17 cellular contexts compared by ENCODE assay signal in the genomic region with DNA sequence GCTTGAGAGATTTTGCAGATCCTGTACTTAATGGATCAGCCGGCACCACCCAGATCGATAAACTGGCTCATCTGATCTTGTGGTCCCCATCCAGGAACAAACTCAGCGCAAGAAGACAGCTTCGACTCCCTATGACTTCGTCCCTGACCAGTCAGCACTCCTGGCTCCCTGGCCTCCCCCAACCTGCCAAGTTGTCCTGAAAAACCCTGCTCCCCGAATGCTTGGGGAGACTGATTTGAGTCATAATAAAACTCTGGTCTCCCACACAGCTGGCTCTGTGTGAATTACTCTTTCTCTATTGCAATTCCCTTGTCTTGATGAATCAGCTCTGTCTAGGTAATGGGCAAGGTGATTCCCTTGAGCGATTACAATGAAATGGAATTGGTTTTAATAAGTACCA.
DNase-seq lines count a peak whose midpoint lies in the region; TF ChIP-seq lines count a peak whose summit lies in the region.
"Had no signal": no experiment of that assay in that cellular context is flagged by ENCODE, and none has a peak within 500 bp of the region (broad histone marks: within the 10 kb centered on the region; RNA-seq: fewer than 3 reads in every experiment).

No MANE protein-coding gene starts in this region.

- DNase-seq in activated CD4-positive, alpha-beta T cell treated with anti-CD3 and anti-CD28 coated beads for 48 hours = peak; percentile 42
- no peak for DNase-seq in activated CD4-positive, alpha-beta T cell treated with anti-CD3 and anti-CD28 coated beads, Interleukin-2, amount 50 U/mL, for 1 hour
- DNase-seq in activated T-cell treated with anti-CD3 and anti-CD28 coated beads, Interleukin-2, amount 50 U/mL, for 48 hours = peak; percentile 52 to 56
- no peak for DNase-seq in NCI-H2227 treated with DMSO at 0.1 percent for 48 hours (lab: John Stamatoyannopoulos, UW)
- no peak for DNase-seq in C1 segment of cervical spinal cord (lab: John Stamatoyannopoulos, UW)
- no peak for DNase-seq in 8988T
- DNase-seq: aorta, cerebellar nuclear complex, heart left ventricle, NCI-H1436 treated with DMSO at 0.1 percent for 48 hours, NCI-H345, ovary, sigmoid colon had no signal

- H3K27ac ChIP-seq in neutrophil = peak overlapping the region; percentile 32
- H3K27ac ChIP-seq: C4-2B, ovary, sigmoid colon had no signal

- no peak for TF ChIP-seq CTCF in neutrophil (IDR thresholded peaks at IDR 0.05)

- no peaks in the 10 kb centered on the region for H3K36me3 ChIP-seq in neutrophil
- H3K36me3 ChIP-seq: heart left ventricle, ovary, sigmoid colon had no signal

- no peaks in the 10 kb centered on the region for H3K27me3 ChIP-seq in neutrophil
- H3K27me3 ChIP-seq: heart left ventricle, ovary, sigmoid colon had no signal

- H3K9me3 ChIP-seq in neutrophil = no peaks in the 10 kb centered on the region
- H3K9me3 ChIP-seq: heart left ventricle, ovary, sigmoid colon had no signal

- peaks cover 19 to 73% of the 10 kb centered on the region in 2 experiments for H3K4me1 ChIP-seq in neutrophil (ENCODE audit: control insufficient read depth in 1 of 2, insufficient read depth in 1 of 2, low read depth in 1 of 2, low read length in 1 of 2)
- H3K4me1 ChIP-seq: sigmoid colon had no signal

- H3K4me3 ChIP-seq in GM08714 (ENCODE audit: low read length) (peak overlapping the region; percentile 30), neutrophil (ENCODE audit: low read depth in 1 of 2, low read length in 1 of 2) (no peak overlapping the region)
- H3K4me3 ChIP-seq: lung, ovary, sigmoid colon had no signal

Comparison
In these comparisons a context has a peak if more than half of its experiments do, and no peak if none do; other contexts are left out.
1. DNase-seq: peak in activated CD4-positive, alpha-beta T cell treated with anti-CD3 and anti-CD28 coated beads for 48 hours (single experiment) and activated T-cell treated with anti-CD3 and anti-CD28 coated beads, Interleukin-2, amount 50 U/mL, for 48 hours (2 of 2); none in activated CD4-positive, alpha-beta T cell treated with anti-CD3 and anti-CD28 coated beads, Interleukin-2, amount 50 U/mL, for 1 hour (single experiment), NCI-H2227 treated with DMSO at 0.1 percent for 48 hours (single experiment), C1 segment of cervical spinal cord (0 of 14) and 8988T (single experiment).